ENCODE assay signal across 1 cellular context in the genomic region with DNA sequence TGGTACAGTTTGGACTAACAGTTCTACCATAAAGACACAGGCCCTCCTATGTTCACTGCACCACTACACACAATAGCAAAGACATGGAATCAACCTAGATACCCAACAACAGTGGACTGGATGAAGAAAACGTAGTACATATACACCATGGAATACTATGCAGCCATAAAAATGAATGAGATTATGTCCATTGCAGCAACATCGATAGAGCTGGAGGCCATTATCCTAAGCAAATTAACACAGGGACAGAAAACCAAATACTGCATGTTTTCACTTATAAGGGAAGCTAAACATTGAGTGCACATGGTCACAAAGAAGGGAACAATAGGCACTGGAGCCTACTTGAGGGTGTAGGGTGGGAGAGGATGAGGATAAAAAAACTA.
TF ChIP-seq lines count a peak whose summit lies in the region.

No MANE protein-coding gene starts in this region.

TF ChIP-seq in HepG2, 621 proteins besides CTCF, POLR2A, EP300 and RAD21 (continued from another document):
- TF ChIP-seq KLF6 (CRISPR knock-in tag; IDR thresholded peaks at IDR 0.05) (no peak), NFRKB (IDR thresholded peaks at IDR 0.05) (no peak), CAMTA2 (CRISPR knock-in tag; IDR thresholded peaks at IDR 0.05; ENCODE audit: borderline replicate concordance) (no peak), MYC (CRISPR knock-in tag; IDR thresholded peaks at IDR 0.05; ENCODE audit: borderline replicate concordance) (no peak), ZNF317 (CRISPR knock-in tag; IDR thresholded peaks at IDR 0.05) (no peak)
- TF ChIP-seq, protein P1, sequence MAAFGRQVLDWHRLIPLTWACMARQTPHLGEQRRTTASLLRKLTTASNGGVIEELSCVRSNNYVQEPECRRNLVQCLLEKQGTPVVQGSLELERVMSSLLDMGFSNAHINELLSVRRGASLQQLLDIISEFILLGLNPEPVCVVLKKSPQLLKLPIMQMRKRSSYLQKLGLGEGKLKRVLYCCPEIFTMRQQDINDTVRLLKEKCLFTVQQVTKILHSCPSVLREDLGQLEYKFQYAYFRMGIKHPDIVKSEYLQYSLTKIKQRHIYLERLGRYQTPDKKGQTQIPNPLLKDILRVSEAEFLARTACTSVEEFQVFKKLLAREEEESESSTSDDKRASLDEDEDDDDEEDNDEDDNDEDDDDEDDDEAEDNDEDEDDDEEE (CRISPR knock-in tag; IDR thresholded peaks at IDR 0.05): no peak
- TF ChIP-seq, protein P2, sequence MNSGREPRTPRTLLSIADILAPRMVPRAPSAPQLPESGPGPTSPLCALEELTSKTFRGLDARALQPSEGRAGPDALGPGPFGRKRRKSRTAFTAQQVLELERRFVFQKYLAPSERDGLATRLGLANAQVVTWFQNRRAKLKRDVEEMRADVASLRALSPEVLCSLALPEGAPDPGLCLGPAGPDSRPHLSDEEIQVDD (CRISPR knock-in tag; IDR thresholded peaks at IDR 0.05; ENCODE audit: borderline replicate concordance): no peak
- TF ChIP-seq, protein P3, sequence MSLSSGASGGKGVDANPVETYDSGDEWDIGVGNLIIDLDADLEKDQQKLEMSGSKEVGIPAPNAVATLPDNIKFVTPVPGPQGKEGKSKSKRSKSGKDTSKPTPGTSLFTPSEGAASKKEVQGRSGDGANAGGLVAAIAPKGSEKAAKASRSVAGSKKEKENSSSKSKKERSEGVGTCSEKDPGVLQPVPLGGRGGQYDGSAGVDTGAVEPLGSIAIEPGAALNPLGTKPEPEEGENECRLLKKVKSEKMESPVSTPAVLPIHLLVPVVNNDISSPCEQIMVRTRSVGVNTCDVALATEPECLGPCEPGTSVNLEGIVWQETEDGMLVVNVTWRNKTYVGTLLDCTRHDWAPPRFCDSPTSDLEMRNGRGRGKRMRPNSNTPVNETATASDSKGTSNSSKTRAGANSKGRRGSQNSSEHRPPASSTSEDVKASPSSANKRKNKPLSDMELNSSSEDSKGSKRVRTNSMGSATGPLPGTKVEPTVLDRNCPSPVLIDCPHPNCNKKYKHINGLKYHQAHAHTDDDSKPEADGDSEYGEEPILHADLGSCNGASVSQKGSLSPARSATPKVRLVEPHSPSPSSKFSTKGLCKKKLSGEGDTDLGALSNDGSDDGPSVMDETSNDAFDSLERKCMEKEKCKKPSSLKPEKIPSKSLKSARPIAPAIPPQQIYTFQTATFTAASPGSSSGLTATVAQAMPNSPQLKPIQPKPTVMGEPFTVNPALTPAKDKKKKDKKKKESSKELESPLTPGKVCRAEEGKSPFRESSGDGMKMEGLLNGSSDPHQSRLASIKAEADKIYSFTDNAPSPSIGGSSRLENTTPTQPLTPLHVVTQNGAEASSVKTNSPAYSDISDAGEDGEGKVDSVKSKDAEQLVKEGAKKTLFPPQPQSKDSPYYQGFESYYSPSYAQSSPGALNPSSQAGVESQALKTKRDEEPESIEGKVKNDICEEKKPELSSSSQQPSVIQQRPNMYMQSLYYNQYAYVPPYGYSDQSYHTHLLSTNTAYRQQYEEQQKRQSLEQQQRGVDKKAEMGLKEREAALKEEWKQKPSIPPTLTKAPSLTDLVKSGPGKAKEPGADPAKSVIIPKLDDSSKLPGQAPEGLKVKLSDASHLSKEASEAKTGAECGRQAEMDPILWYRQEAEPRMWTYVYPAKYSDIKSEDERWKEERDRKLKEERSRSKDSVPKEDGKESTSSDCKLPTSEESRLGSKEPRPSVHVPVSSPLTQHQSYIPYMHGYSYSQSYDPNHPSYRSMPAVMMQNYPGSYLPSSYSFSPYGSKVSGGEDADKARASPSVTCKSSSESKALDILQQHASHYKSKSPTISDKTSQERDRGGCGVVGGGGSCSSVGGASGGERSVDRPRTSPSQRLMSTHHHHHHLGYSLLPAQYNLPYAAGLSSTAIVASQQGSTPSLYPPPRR (CRISPR knock-in tag; IDR thresholded peaks at IDR 0.05; ENCODE audit: borderline replicate concordance): no peak
- TF ChIP-seq, protein P4, sequence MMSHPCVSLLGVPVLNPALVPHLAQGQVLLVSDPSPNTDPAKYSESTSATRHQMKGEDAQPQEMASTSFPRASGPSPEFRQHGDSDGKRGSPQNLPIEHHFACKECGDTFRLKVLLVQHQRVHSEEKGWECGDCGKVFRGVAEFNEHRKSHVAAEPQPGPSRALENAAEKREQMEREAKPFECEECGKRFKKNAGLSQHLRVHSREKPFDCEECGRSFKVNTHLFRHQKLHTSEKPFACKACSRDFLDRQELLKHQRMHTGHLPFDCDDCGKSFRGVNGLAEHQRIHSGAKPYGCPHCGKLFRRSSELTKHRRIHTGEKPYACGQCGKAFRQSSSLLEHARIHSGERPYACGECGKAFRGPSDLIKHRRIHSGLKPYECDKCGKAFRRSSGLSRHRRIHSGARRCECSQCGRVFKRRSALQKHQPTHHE (CRISPR knock-in tag; IDR thresholded peaks at IDR 0.05; ENCODE audit: borderline replicate concordance): no peak
